14 cellular contexts compared by ENCODE assay signal in the genomic region with DNA sequence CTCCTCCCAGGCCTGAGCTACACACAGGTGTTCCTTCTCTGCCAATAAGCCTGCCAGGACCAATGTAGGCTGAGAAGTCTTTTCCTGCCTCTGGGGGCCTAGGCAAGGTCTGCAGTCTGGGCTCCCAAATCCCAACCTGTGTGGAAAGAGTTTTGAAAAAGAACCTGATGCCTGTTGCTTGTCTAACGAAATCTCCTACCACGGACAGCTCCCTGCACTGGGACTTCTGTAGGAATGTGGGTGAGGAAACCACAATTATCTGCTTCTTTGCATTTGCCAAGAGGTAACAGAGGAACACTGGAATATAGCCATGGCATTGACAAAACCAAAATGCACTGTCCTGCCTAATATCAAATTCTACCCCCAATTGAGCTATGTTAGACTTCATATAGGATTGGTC.
A peak's percentile ranks its signal among the peaks of the same experiment; 100 is the strongest.
DNase-seq lines count a peak whose midpoint lies in the region; FAIRE-seq and TF ChIP-seq lines count a peak whose summit lies in the region.
"Had no signal": no experiment of that assay in that cellular context is flagged by ENCODE, and none has a peak within 500 bp of the region (broad histone marks: within the 10 kb centered on the region; RNA-seq: fewer than 3 reads in every experiment).

No MANE protein-coding gene starts in this region.

- TF ChIP-seq CTCF in astrocyte (IDR thresholded peaks at IDR 0.05; ENCODE audit: insufficient read depth, low read depth, low read length): no peak

- no peak overlapping the region for H3K27ac Mint-ChIP-seq in astrocyte (ENCODE audit: unreplicated experiment)

- no peak overlapping the region for H3K4me3 ChIP-seq in astrocyte (ENCODE audit: insufficient read depth, low read depth, low read length)
- no peak overlapping the region for H3K4me3 ChIP-seq in iPS DF 6.9 (ENCODE audit: low read length)
- H3K4me3 ChIP-seq: coronary artery, vagina had no signal

- no peak overlapping the region for H3K9ac ChIP-seq in astrocyte (ENCODE audit: low read length)

- peak; percentile 90 for DNase-seq in ACHN
- DNase-seq in HK-2 (ENCODE audit: unreplicated experiment): peak; percentile 34
- DNase-seq in astrocyte (ENCODE audit: low read depth): peak; percentile 87
- DNase-seq in iPS DF 6.9 (ENCODE audit: low read depth, low spot score): peak; percentile 2
- DNase-seq in OCI-M1 (lab: John Stamatoyannopoulos, UW): no peak
- no peak for DNase-seq in activated CD8-positive, alpha-beta memory T cell treated with anti-CD3 and anti-CD28 coated beads, Interleukin-2, amount 50 U/mL, for 48 hours
- no peak for DNase-seq in HEK293T (ENCODE audit: extremely low spot score)
- no peak for DNase-seq in medulla oblongata (ENCODE audit: extremely low spot score)
- DNase-seq: activated T-cell treated with anti-CD3 and anti-CD28 coated beads, Interleukin-2, amount 50 U/mL, for 48 hours; NCI-H526 treated with DMSO at 0.1 percent for 48 hours; T-helper 2 cell had no signal

- CTCF ChIA-PET in HEK293T (lab: Yijun Ruan, JAX): no interaction called here

- H2AFZ ChIP-seq in astrocyte (ENCODE audit: low read depth, low read length): no peak overlapping the region

- H3K9me3 ChIP-seq in astrocyte (ENCODE audit: insufficient read depth, low read depth, low read length): no peaks in the 10 kb centered on the region
- no peaks in the 10 kb centered on the region; the same call in none of the 2 replicates for H3K9me3 ChIP-seq in iPS DF 6.9 (ENCODE audit: control insufficient read depth, insufficient read depth, low read length)
- H3K9me3 ChIP-seq: vagina had no signal

- H3K36me3 ChIP-seq in astrocyte (ENCODE audit: insufficient read depth, low read length): no peaks in the 10 kb centered on the region
- no peaks in the 10 kb centered on the region for H3K36me3 ChIP-seq in iPS DF 6.9 (ENCODE audit: control insufficient read depth, insufficient read depth, low read length)
- H3K36me3 ChIP-seq: vagina had no signal

- no peaks in the 10 kb centered on the region for H3K79me2 ChIP-seq in astrocyte (ENCODE audit: insufficient read depth, low read length)

- H3K4me2 ChIP-seq in astrocyte (ENCODE audit: low read length): no peak overlapping the region

- in situ Hi-C loops in ACHN (cut with HindIII; ENCODE audit: low pct_ligation_motif_present, low pct_unique_long_range_greater_than_20kb, low sequenced_read_pairs): no loop called here

- no peak overlapping the region for H3K27ac ChIP-seq in astrocyte (ENCODE audit: low read depth, low read length)
- no peak overlapping the region for H3K27ac ChIP-seq in iPS DF 6.9 (ENCODE audit: low read length)
- H3K27ac ChIP-seq: coronary artery, vagina had no signal

- H4K20me1 ChIP-seq in astrocyte (ENCODE audit: insufficient read depth, low read length): no peaks in the 10 kb centered on the region

- no peak for FAIRE-seq in astrocyte (lab: Jason Lieb, UNC)
- FAIRE-seq: GM12892 had no signal

- no peaks in the 10 kb centered on the region for H3K27me3 Mint-ChIP-seq in astrocyte (ENCODE audit: low read depth, unreplicated experiment)

- H3K4me3 Mint-ChIP-seq in astrocyte (ENCODE audit: unreplicated experiment): no peak overlapping the region

- POLR2A ChIA-PET in HEK293T (lab: Yijun Ruan, JAX): no interaction called here

- no CpG with 5 or more reads among the region's 2 CpGs for WGBS in iPS DF 6.9 (ENCODE audit: insufficient coverage, insufficient read length)

- H3K4me1 Mint-ChIP-seq in astrocyte (ENCODE audit: low read depth, unreplicated experiment): no peaks in the 10 kb centered on the region

- H3K4me1 ChIP-seq in astrocyte (ENCODE audit: insufficient read depth, low read length) (peaks cover 17% of the 10 kb centered on the region), iPS DF 6.9 (ENCODE audit: control insufficient read depth, insufficient read depth, low read length) (no peaks in the 10 kb centered on the region)
- H3K4me1 ChIP-seq: vagina had no signal

- no peaks in the 10 kb centered on the region for H3K36me3 Mint-ChIP-seq in astrocyte (ENCODE audit: low read depth, unreplicated experiment)

- H3K9me3 Mint-ChIP-seq in astrocyte (ENCODE audit: unreplicated experiment): peaks cover 12% of the 10 kb centered on the region

- H3K27me3 ChIP-seq in astrocyte (ENCODE audit: insufficient read depth, low read length) (no peaks in the 10 kb centered on the region), iPS DF 6.9 (ENCODE audit: control insufficient read depth, insufficient read depth, low read length) (no peaks in the 10 kb centered on the region)
- H3K27me3 ChIP-seq: vagina had no signal

TF ChIP-seq in HEK293T, 16 proteins besides CTCF, POLR2A, EP300 and RAD21:
- TF ChIP-seq TARDBP (IDR thresholded peaks at IDR 0.05): no peak
- TF ChIP-seq ARNT (IDR thresholded peaks at IDR 0.05): no peak
- no peak for TF ChIP-seq BHLHE40 (IDR thresholded peaks at IDR 0.05; ENCODE audit: borderline replicate concordance)
- no peak for TF ChIP-seq LEF1 (IDR thresholded peaks at IDR 0.05; ENCODE audit: borderline replicate concordance)
- TF ChIP-seq CTBP1 (IDR thresholded peaks at IDR 0.05; ENCODE audit: borderline replicate concordance): no peak
- no peak for TF ChIP-seq SP1 (IDR thresholded peaks at IDR 0.05)
- TF ChIP-seq FOXM1 (IDR thresholded peaks at IDR 0.05; ENCODE audit: borderline replicate concordance): no peak
- no peak for TF ChIP-seq FOXK2 (IDR thresholded peaks at IDR 0.05)
- no peak for TF ChIP-seq FOXA1 (IDR thresholded peaks at IDR 0.05)
- TF ChIP-seq NFRKB (IDR thresholded peaks at IDR 0.05): no peak
- TF ChIP-seq ZNF384 (IDR thresholded peaks at IDR 0.05): no peak
- TF ChIP-seq, protein P1, sequence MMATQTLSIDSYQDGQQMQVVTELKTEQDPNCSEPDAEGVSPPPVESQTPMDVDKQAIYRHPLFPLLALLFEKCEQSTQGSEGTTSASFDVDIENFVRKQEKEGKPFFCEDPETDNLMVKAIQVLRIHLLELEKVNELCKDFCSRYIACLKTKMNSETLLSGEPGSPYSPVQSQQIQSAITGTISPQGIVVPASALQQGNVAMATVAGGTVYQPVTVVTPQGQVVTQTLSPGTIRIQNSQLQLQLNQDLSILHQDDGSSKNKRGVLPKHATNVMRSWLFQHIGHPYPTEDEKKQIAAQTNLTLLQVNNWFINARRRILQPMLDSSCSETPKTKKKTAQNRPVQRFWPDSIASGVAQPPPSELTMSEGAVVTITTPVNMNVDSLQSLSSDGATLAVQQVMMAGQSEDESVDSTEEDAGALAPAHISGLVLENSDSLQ (IDR thresholded peaks at IDR 0.05): no peak
- TF ChIP-seq L3MBTL2 (conservative IDR thresholded peaks at IDR 0.05): no peak
- no peak for TF ChIP-seq SUZ12 (IDR thresholded peaks at IDR 0.05)
TF ChIP-seq in HEK293T: peak in this region for 0.

Comparison
In these comparisons a context has a peak if more than half of its experiments do, and no peak if none do; other contexts are left out.
1. DNase-seq: peak in ACHN (single experiment), HK-2 (single experiment), astrocyte (single experiment) and iPS DF 6.9 (single experiment); none in OCI-M1 (single experiment), activated CD8-positive, alpha-beta memory T cell treated with anti-CD3 and anti-CD28 coated beads, Interleukin-2, amount 50 U/mL, for 48 hours (single experiment), HEK293T (single experiment) and medulla oblongata (single experiment).